Comparison of ENCODE assay signal across 8 cellular contexts in genomic region chr3:197792019-197792647, GRCh38. TPM values are rescaled to one million over a fixed set of nuclear protein-coding genes. Genes with fewer than 3 reads are reported as not detected.
DNase-seq lines count a peak whose midpoint lies in the region; TF ChIP-seq lines count a peak whose summit lies in the region.

No MANE protein-coding gene starts in this region.

- peak overlapping the region; percentile 95 for H3K27ac Mint-ChIP-seq in HFFc6

- no peaks in the 10 kb centered on the region; the same call in 1 of the 2 replicates for H3K9me3 ChIP-seq in AG04450 (ENCODE audit: control insufficient read depth, insufficient read depth, low read length)
- no peaks in the 10 kb centered on the region for H3K9me3 ChIP-seq in ovary

- H3K4me3 Mint-ChIP-seq in HFFc6 = peak overlapping the region; percentile 98

- POLR2A ChIA-PET in AG04450 (lab: Yijun Ruan, JAX) = interaction anchor here (1.0 to 2.2 kb wide), 2 partner anchors 17 to 63 kb away, joined by 3 to 9 read pairs; no protein-coding TSS in a partner anchor

- no peak for TF ChIP-seq POLR2A in ovary (IDR thresholded peaks at IDR 0.05)

- H3K36me3 Mint-ChIP-seq in HFFc6 (ENCODE audit: low read depth) = no peaks in the 10 kb centered on the region

- TF ChIP-seq EP300 in ovary (IDR thresholded peaks at IDR 0.05) = no peak

- CTCF ChIA-PET in AG04450 (lab: Charles Lee) = interaction anchor here (1.1 kb wide), 1 partner anchor 11 kb away, joined by 3 read pairs; no protein-coding TSS in a partner anchor

- WGBS in ovary, 3 donors = 7 to 16% (median 12%) methylated on average over 17 of the region's 17 CpGs

- H3K27ac ChIP-seq in AG04450 (ENCODE audit: low read depth, low read length) = peak overlapping the region; percentile 97
- H3K27ac ChIP-seq in ovary = peak overlapping the region; percentile 93 to 98

- peaks cover 7% of the 10 kb centered on the region for H3K4me1 ChIP-seq in ovary (ENCODE audit: insufficient read depth)

- H3K27me3 ChIP-seq in AG04450 (ENCODE audit: control insufficient read depth, insufficient read depth, low read length) (no peaks in the 10 kb centered on the region), ovary (no peaks in the 10 kb centered on the region)

- TF ChIP-seq CTCF in AG04450 (IDR thresholded peaks at IDR 0.05; ENCODE audit: low read depth, low read length) (no peak), HFFc6 (IDR thresholded peaks at IDR 0.05) (no peak), epithelial cell of esophagus (IDR thresholded peaks at IDR 0.05; ENCODE audit: insufficient read depth, low read depth, low read length, missing control alignments) (no peak), ovary (IDR thresholded peaks at IDR 0.05) (no peak)

- DNase-seq in AG04450 (ENCODE audit: low read depth, low spot score) (no peak), HFFc6 (no peak), epithelial cell of esophagus (ENCODE audit: low read depth) (peak; percentile 20), ovary (no peak), GDM1 (lab: John Stamatoyannopoulos, UW) (no peak), hepatic stellate cell (ENCODE audit: low spot score) (no peak), DMS79 treated with DMSO at 0.1 percent for 48 hours (lab: John Stamatoyannopoulos, UW) (no peak)
- peak; percentile 14 to 27 for DNase-seq in activated CD4-positive, alpha-beta T cell treated with anti-CD3 and anti-CD28 coated beads for 4 hours

- H3K4me1 Mint-ChIP-seq in HFFc6 (ENCODE audit: low read depth) = peaks cover 50% of the 10 kb centered on the region

- peaks cover 5% of the 10 kb centered on the region for H3K27me3 Mint-ChIP-seq in HFFc6 (ENCODE audit: insufficient read depth)

- H3K4me3 ChIP-seq in AG04450 (ENCODE audit: low read depth, low read length) (peak overlapping the region; percentile 89), epithelial cell of esophagus (ENCODE audit: low read length) (peak overlapping the region; percentile 86), ovary (peak overlapping the region; percentile 63)

- intact Hi-C loops in ovary (cut with DNase I) = no loop called here

- H3K36me3 ChIP-seq in ovary = no peaks in the 10 kb centered on the region

- no peaks in the 10 kb centered on the region for H3K9me3 Mint-ChIP-seq in HFFc6

RNA-seq across cellular contexts. Expression of gene LRCH3, which starts 1.1 kb away (rescaled TPM):
- polyA plus RNA-seq in AG04450 (2011; rRNA removed) (113 and 127 TPM in 2 replicates), ovary (10 to 100 TPM; 20.9 to 69.6 TPM)
- polyA minus RNA-seq in AG04450 (2011; rRNA and poly(A)+ RNA removed) = 146 and 156 TPM in 2 replicates
- 10 to 100 TPM; 39.4 to 44.7 (median 41.0) TPM for total RNA-seq in HFFc6 (2021; fragmentation: NEBNext Ultra II Directional; extraction: Animal tissue kit (Norgen Biotek cat#: 25700))
- total RNA-seq in ovary = 100 to 1,000 TPM in 2 of 7 donors, 10 to 100 TPM in 5; 44.4 to 192 (median 61.6) TPM

RNA-seq across cellular contexts. Expression of gene FYTTD1, which starts 42.5 kb away (rescaled TPM):
- polyA plus RNA-seq in AG04450 (2011; rRNA removed) (55.8 and 65.5 TPM in 2 replicates), ovary (10 to 100 TPM; 16.8 to 49.6 TPM)
- polyA minus RNA-seq in AG04450 (2011; rRNA and poly(A)+ RNA removed) = 28.6 and 44.8 TPM in 2 replicates
- total RNA-seq in HFFc6 (2021; fragmentation: NEBNext Ultra II Directional; extraction: Animal tissue kit (Norgen Biotek cat#: 25700)) = 10 to 100 TPM; 53.3 to 71.7 (median 60.9) TPM
- 10 to 100 TPM; 23.8 to 70.5 (median 58.0) TPM for total RNA-seq in ovary

RNA-seq across cellular contexts. Expression of gene RUBCN, which starts 55.4 kb away (rescaled TPM):
- polyA plus RNA-seq in AG04450 (2011; rRNA removed) = 8.8 and 9.4 TPM in 2 replicates
- polyA minus RNA-seq in AG04450 (2011; rRNA and poly(A)+ RNA removed) = 19.7 and 20.0 TPM in 2 replicates
- 10 to 100 TPM; 27.0 to 30.4 (median 29.4) TPM for total RNA-seq in HFFc6 (2021; fragmentation: NEBNext Ultra II Directional; extraction: Animal tissue kit (Norgen Biotek cat#: 25700))
- 10 to 100 TPM; 20.0 to 36.2 (median 27.5) TPM for total RNA-seq in ovary
- 10 to 100 TPM in 1 of 2 donors, 1 to 10 TPM in 1; 9.5 to 11.4 TPM for polyA plus RNA-seq in ovary

Comparison
In these comparisons a context has a peak if more than half of its experiments do, and no peak if none do; other contexts are left out.
1. DNase-seq: peak in activated CD4-positive, alpha-beta T cell treated with anti-CD3 and anti-CD28 coated beads for 4 hours (2 of 2) and epithelial cell of esophagus (single experiment); none in AG04450 (single experiment), HFFc6 (single experiment), ovary (0 of 5), GDM1 (single experiment), hepatic stellate cell (single experiment) and DMS79 treated with DMSO at 0.1 percent for 48 hours (single experiment).
2. Peak in every context shown above with its lines, with median percentiles within 50 percentile points of each other: H3K4me3 ChIP-seq.